8 cellular contexts compared by ENCODE assay signal in genomic region chr6:30490031-30490876, GRCh38. TPM values are rescaled to one million over a fixed set of nuclear protein-coding genes. Genes with fewer than 3 reads are reported as not detected.
DNase-seq lines count a peak whose midpoint lies in the region; ATAC-seq lines count a peak whose summit lies in the region.

No MANE protein-coding gene starts in this region.

- peak overlapping the region; percentile 84 for H3K4me3 ChIP-seq in HUES48 (ENCODE audit: low read depth, low read length)
- H3K4me3 ChIP-seq in iPS DF 6.9 (ENCODE audit: low read length), result peak overlapping the region; percentile 95
- H3K4me3 ChIP-seq in skin epidermis, result peak overlapping the region; percentile 78 to 99 (median 95)

- H3K27ac ChIP-seq in HUES48 (ENCODE audit: low read depth, low read length) (peak overlapping the region; percentile 76), iPS DF 6.9 (ENCODE audit: low read length) (no peak overlapping the region), skin epidermis (peak overlapping the region; percentile 94 to 100 (median 99))

- no CpG with 5 or more reads among the region's 37 CpGs for WGBS in iPS DF 6.9 (ENCODE audit: insufficient coverage, insufficient read length)

- H3K9ac ChIP-seq in HUES48 (ENCODE audit: low read depth, low read length), result peak overlapping the region; percentile 36; the same call in 1 of the 2 replicates

- DNase-seq in T1000 (lab: John Stamatoyannopoulos, UW) (peak; percentile 46), astrocyte of the hippocampus (ENCODE audit: low read depth, low spot score) (peak; percentile 79), iPS DF 6.9 (ENCODE audit: low read depth, low spot score) (no peak), occipital lobe (lab: John Stamatoyannopoulos, UW) (no peak), NCI-H2171 treated with DMSO at 0.1 percent for 48 hours (lab: John Stamatoyannopoulos, UW) (no peak)

- H3K36me3 ChIP-seq in HUES48 (ENCODE audit: control insufficient read depth, insufficient read depth, low read length) (peaks cover 23% of the 10 kb centered on the region), iPS DF 6.9 (ENCODE audit: control insufficient read depth, insufficient read depth, low read length) (peaks cover 13% of the 10 kb centered on the region; the same call in 1 of the 2 replicates)

- ATAC-seq in GM18907 (IDR thresholded peaks at IDR 0.05; ENCODE audit: unreplicated experiment), result peak; percentile 31

- no peaks in the 10 kb centered on the region for H3K9me3 ChIP-seq in HUES48 (ENCODE audit: control insufficient read depth, insufficient read depth, low read length)
- no peaks in the 10 kb centered on the region for H3K9me3 ChIP-seq in iPS DF 6.9 (ENCODE audit: control insufficient read depth, insufficient read depth, low read length)

- H3K27me3 ChIP-seq in HUES48 (ENCODE audit: control insufficient read depth, insufficient read depth, low read length) (no peaks in the 10 kb centered on the region), iPS DF 6.9 (ENCODE audit: control insufficient read depth, insufficient read depth, low read length) (no peaks in the 10 kb centered on the region)

- H3K4me1 ChIP-seq in HUES48 (ENCODE audit: control insufficient read depth, insufficient read depth, low read length), result peaks cover 3% of the 10 kb centered on the region; the same call in 1 of the 2 replicates
- peaks cover 3% of the 10 kb centered on the region for H3K4me1 ChIP-seq in iPS DF 6.9 (ENCODE audit: control insufficient read depth, insufficient read depth, low read length)

RNA-seq across cellular contexts. Expression of gene HLA-E, which starts 0.9 kb away (rescaled TPM):
- total RNA-seq in occipital lobe, result 29.8 TPM

Comparison
In these comparisons a context has a peak if more than half of its experiments do, and no peak if none do; other contexts are left out.
1. DNase-seq: peak in T1000 (single experiment) and astrocyte of the hippocampus (single experiment); none in iPS DF 6.9 (single experiment), occipital lobe (single experiment) and NCI-H2171 treated with DMSO at 0.1 percent for 48 hours (single experiment).
2. Peak in every context shown above with its lines, with median percentiles within 50 percentile points of each other: H3K4me3 ChIP-seq.